8 cellular contexts compared by ENCODE assay signal in genomic region chr2:165874445-165875039, GRCh38.
DNase-seq lines count a peak whose midpoint lies in the region; ATAC-seq, FAIRE-seq and TF ChIP-seq lines count a peak whose summit lies in the region.

No MANE protein-coding gene starts in this region.

- TF ChIP-seq CTCF in AG10803 (conservative IDR thresholded peaks at IDR 0.05; ENCODE audit: low read length), result peak; percentile 80
- peak; percentile 54 for TF ChIP-seq CTCF in NB4 (IDR thresholded peaks at IDR 0.05; ENCODE audit: low read depth, low read length)

- H3K9ac ChIP-seq in mucosa of stomach (ENCODE audit: low read length), result peak overlapping the region; percentile 60

- H3K9me3 ChIP-seq in SJCRH30 (replicated peaks), result no peaks in the 10 kb centered on the region
- no peaks in the 10 kb centered on the region for H3K9me3 ChIP-seq in mucosa of stomach (ENCODE audit: control insufficient read depth, low read length)

- H3K4me1 ChIP-seq in SJCRH30 (no peaks in the 10 kb centered on the region), mucosa of stomach (ENCODE audit: control insufficient read depth, insufficient read depth, low read length) (no peaks in the 10 kb centered on the region)

- no peak overlapping the region for H3K27ac ChIP-seq in SJCRH30

- no peak overlapping the region for H3K4me3 ChIP-seq in AG10803 (ENCODE audit: low read length)
- no peak overlapping the region for H3K4me3 ChIP-seq in NB4 (ENCODE audit: low read depth, low read length)
- no peak overlapping the region for H3K4me3 ChIP-seq in SJCRH30
- no peak overlapping the region for H3K4me3 ChIP-seq in mucosa of stomach (ENCODE audit: low read length)

- H3K27me3 ChIP-seq in SJCRH30, result no peaks in the 10 kb centered on the region
- no peaks in the 10 kb centered on the region for H3K27me3 ChIP-seq in mucosa of stomach (ENCODE audit: control insufficient read depth, insufficient read depth, low read length)

- DNase-seq in AG10803 (ENCODE audit: low read depth), result peak; percentile 65
- DNase-seq in NB4 (ENCODE audit: low read depth), result peak; percentile 71
- peak; percentile 7 to 58 for DNase-seq in SJCRH30
- DNase-seq in stimulated activated CD4-positive, alpha-beta T cell treated with anti-CD3 and anti-CD28 coated beads, Interleukin-4, amount 100 ng/mL, for 24 hours, result no peak

- FAIRE-seq in endometrium (lab: Jason Lieb, UNC), result peak; percentile 98

- no peak for TF ChIP-seq POLR2A in GM18505 (IDR thresholded peaks at IDR 0.05; ENCODE audit: borderline replicate concordance, extremely low read depth, insufficient read depth, insufficient read length)
- TF ChIP-seq POLR2A in NB4 (IDR thresholded peaks at IDR 0.05; ENCODE audit: extremely low read depth, insufficient read length), result no peak

- ATAC-seq in GM18505 (IDR thresholded peaks at IDR 0.05; ENCODE audit: unreplicated experiment) (peak; percentile 91), HG02798 (IDR thresholded peaks at IDR 0.05; ENCODE audit: poor library complexity, unreplicated experiment) (peak; percentile 92)

- H3K36me3 ChIP-seq in SJCRH30, result peaks cover 2% of the 10 kb centered on the region
- no peaks in the 10 kb centered on the region for H3K36me3 ChIP-seq in mucosa of stomach (ENCODE audit: control insufficient read depth, insufficient read depth, low read length)
